Comparison of ENCODE assay signal across 11 cellular contexts in the genomic region with DNA sequence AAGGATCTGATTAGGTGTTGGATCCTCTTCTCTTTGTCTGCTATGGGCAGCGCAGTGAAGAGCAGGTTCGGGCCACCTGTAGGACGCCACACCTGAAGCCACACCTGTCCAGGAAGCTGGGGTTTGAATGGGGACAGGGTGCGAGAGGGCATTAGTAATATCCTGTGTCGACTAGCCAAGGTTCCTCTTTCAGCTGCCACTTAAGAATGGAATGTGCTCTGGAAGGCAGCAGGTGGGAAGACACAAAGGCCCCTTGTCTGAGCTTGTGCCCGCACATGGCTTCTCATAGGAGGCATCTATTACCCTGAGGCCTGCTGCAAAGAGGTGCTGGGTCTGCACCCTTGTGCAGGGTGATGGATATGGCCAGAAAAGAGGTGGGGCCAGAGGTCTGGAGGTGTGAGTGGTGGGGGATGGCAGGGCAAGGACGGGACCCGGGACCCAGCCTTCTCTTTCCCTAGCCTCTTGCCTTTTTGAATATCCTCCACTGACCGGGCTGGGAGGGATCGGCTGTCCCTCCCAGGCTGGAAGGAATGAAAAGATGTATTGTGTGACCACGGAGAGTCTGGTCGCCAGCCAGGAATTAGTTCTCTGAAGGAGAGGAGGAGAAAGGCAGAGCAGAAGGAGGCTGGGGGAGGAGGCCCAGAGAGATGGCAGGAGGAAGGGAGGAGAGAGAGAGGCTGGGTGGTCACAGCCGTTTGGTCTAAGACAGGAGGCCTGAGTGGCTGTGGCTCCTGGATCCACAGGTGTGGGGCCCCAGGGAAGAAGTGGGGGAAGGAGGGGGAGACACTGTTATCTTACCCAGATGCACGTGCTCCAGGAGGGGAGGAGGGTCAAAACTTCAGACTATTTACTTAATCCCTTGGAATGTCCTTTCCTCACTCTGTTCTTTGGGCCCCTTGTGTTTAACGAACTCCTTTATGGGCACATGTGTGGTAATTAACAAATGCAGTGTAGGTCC.
DNase-seq lines count a peak whose midpoint lies in the region; ATAC-seq and TF ChIP-seq lines count a peak whose summit lies in the region.
"Had no signal": no experiment of that assay in that cellular context is flagged by ENCODE, and none has a peak within 500 bp of the region (broad histone marks: within the 10 kb centered on the region; RNA-seq: fewer than 3 reads in every experiment).

No MANE protein-coding gene starts in this region.

- peaks cover 32% of the 10 kb centered on the region for H3K4me1 Mint-ChIP-seq in nephron progenitor cell

- no peak for TF ChIP-seq CTCF in nephron progenitor cell (IDR thresholded peaks at IDR 0.05)

- peaks cover 10% of the 10 kb centered on the region for H3K27me3 Mint-ChIP-seq in nephron progenitor cell (ENCODE audit: low read depth, poor library complexity)

- no peaks in the 10 kb centered on the region for H3K9me3 Mint-ChIP-seq in nephron progenitor cell

- peaks cover 93% of the 10 kb centered on the region for H3K36me3 Mint-ChIP-seq in nephron progenitor cell (ENCODE audit: low read depth)

- no peak for ATAC-seq in GM21825 (IDR thresholded peaks at IDR 0.05; ENCODE audit: unreplicated experiment)

- H3K4me3 Mint-ChIP-seq in nephron progenitor cell: no peak overlapping the region

- DNase-seq in COLO829 (ENCODE audit: low spot score) (peak; percentile 94), NCI-H2107 treated with DMSO at 0.1 percent for 48 hours (lab: John Stamatoyannopoulos, UW; ENCODE audit: unreplicated experiment) (peak; percentile 90), astrocyte of the hippocampus (ENCODE audit: low read depth, low spot score) (peak; percentile 8), medulla oblongata (ENCODE audit: extremely low spot score) (peak; percentile 87), nephron progenitor cell (no peak), A172 (ENCODE audit: low spot score) (no peak), epidermal melanocyte (ENCODE audit: insufficient read length, low spot score) (no peak)
- DNase-seq: activated effector memory CD4-positive, alpha-beta T cell treated with Interleukin-2 at 50 U/mL for 16 hours; NCI-H774; T-helper 1 cell had no signal

- H3K27ac Mint-ChIP-seq in nephron progenitor cell: no peak overlapping the region

Comparison
In these comparisons a context has a peak if more than half of its experiments do, and no peak if none do; other contexts are left out.
1. DNase-seq: peak in COLO829 (single experiment), NCI-H2107 treated with DMSO at 0.1 percent for 48 hours (single experiment), astrocyte of the hippocampus (single experiment) and medulla oblongata (single experiment); none in nephron progenitor cell (single experiment), A172 (single experiment) and epidermal melanocyte (single experiment).